Comparison of ENCODE assay signal across 1 cellular context in genomic region chr1:212791676-212792395, GRCh38.
TF ChIP-seq lines count a peak whose summit lies in the region.

TSS of gene NSL1 (minus strand) at chr1:212791777. CDS start at chr1:212791763, 14 bp downstream.
TSS of gene TATDN3 (plus strand) at chr1:212791894. CDS start at chr1:212791922, 28 bp downstream.

TF ChIP-seq in GM23338, 12 proteins besides CTCF, POLR2A, EP300 and RAD21 (continued from another document):
- TF ChIP-seq ETS1 (IDR thresholded peaks at IDR 0.05) (peak; percentile 84), POLR2AphosphoS5 (IDR thresholded peaks at IDR 0.05; ENCODE audit: low read depth) (peak; percentile 89)
TF ChIP-seq in GM23338: peak in this region for 3.
